15 cellular contexts compared by ENCODE assay signal in genomic region chr4:47647544-47647943, GRCh38.
DNase-seq lines count a peak whose midpoint lies in the region; ATAC-seq and TF ChIP-seq lines count a peak whose summit lies in the region.
"Had no signal": no experiment of that assay in that cellular context is flagged by ENCODE, and none has a peak within 500 bp of the region (broad histone marks: within the 10 kb centered on the region; RNA-seq: fewer than 3 reads in every experiment).

No MANE protein-coding gene starts in this region.

- BruUV-seq in IMR-90 (replicated peaks; lab: Mats Ljungman, UMichigan): no TSS peak

- no peak overlapping the region for H2AK9ac ChIP-seq in IMR-90 (replicated peaks; ENCODE audit: low read depth, low read length, poor library complexity)

- no peak overlapping the region for H2BK15ac ChIP-seq in IMR-90 (ENCODE audit: low read depth, low read length)

- H3K4ac ChIP-seq in IMR-90 (ENCODE audit: low read depth, low read length): no peak overlapping the region

- CTCF ChIA-PET in IMR-90 (lab: Yijun Ruan, JAX): no interaction called here

- H2BK5ac ChIP-seq in IMR-90 (ENCODE audit: low read depth, low read length, poor library complexity, severe bottlenecking): no peak overlapping the region

- no peak overlapping the region for H4K91ac ChIP-seq in IMR-90 (ENCODE audit: insufficient read depth, low read depth, low read length)

- no peak overlapping the region for H3K14ac ChIP-seq in IMR-90 (replicated peaks; ENCODE audit: low read depth, low read length)

- no peaks in the 10 kb centered on the region for H3K9me1 ChIP-seq in IMR-90 (ENCODE audit: insufficient read depth, low read length)

- H3K4me3 ChIP-seq in IMR-90 (ENCODE audit: insufficient read depth, low read depth, low read length) (no peak overlapping the region), cardiac fibroblast (replicated peaks in 1 of 2; ENCODE audit: low read depth in 2 of 2, low read length in 2 of 2) (no peak overlapping the region), fibroblast of pulmonary artery (replicated peaks; ENCODE audit: low read depth, low read length) (no peak overlapping the region)
- H3K4me3 ChIP-seq: GM23338 had no signal

- H3K4me1 ChIP-seq in IMR-90 (ENCODE audit: control insufficient read depth, insufficient read depth, low read length): peaks cover 2% of the 10 kb centered on the region; the same call in 1 of the 2 replicates

- no peak overlapping the region for H4K8ac ChIP-seq in IMR-90 (ENCODE audit: low read depth in 2 of 2, low read length in 2 of 2)

- no peak for TF ChIP-seq RAD21 in IMR-90 (IDR thresholded peaks at IDR 0.05; ENCODE audit: low read length)

- no peak overlapping the region for H2BK20ac ChIP-seq in IMR-90 (ENCODE audit: low read depth, low read length)

- no peaks in the 10 kb centered on the region for H3K9me3 ChIP-seq in IMR-90 (ENCODE audit: control insufficient read depth, insufficient read depth, low read length)

- H3K9ac ChIP-seq in IMR-90 (ENCODE audit: low read depth, low read length): no peak overlapping the region

- no CpG with 5 or more reads among the region's 3 CpGs for WGBS in IMR-90 (ENCODE audit: extremely low coverage in 2 of 2, insufficient read length in 1 of 2), 2 experiments

- H3K56ac ChIP-seq in IMR-90 (ENCODE audit: extremely low read depth, insufficient read depth, low read length): no peak overlapping the region

- H3K36me3 ChIP-seq in IMR-90 (ENCODE audit: control insufficient read depth, insufficient read depth, low read length): no peaks in the 10 kb centered on the region

- peaks cover 10% of the 10 kb centered on the region for H3K27me3 ChIP-seq in IMR-90 (ENCODE audit: control insufficient read depth, insufficient read depth, low read length)

- DNase-seq in IMR-90 (peak; percentile 16), cardiac fibroblast (ENCODE audit: low read depth in 2 of 2) (peak; percentile 23 to 37), fibroblast of pulmonary artery (ENCODE audit: low read depth) (peak; percentile 35), left ventricle myocardium superior (no peak), DMS153 treated with DMSO at 0.1 percent for 48 hours (lab: John Stamatoyannopoulos, UW; ENCODE audit: unreplicated experiment) (no peak)
- no peak for DNase-seq in activated naive CD4-positive, alpha-beta T cell treated with anti-CD3 and anti-CD28 coated beads, Interleukin-2, amount 50 U/mL, for 16 hours
- DNase-seq: C1 segment of cervical spinal cord; Calu3; CD4-positive, alpha-beta memory T cell; COR-L47; DND-41; H9 had no signal

- no peak overlapping the region for H2AK5ac ChIP-seq in IMR-90 (ENCODE audit: low read depth, low read length)

- H3K23ac ChIP-seq in IMR-90 (ENCODE audit: low read depth, low read length): no peak overlapping the region

- intact Hi-C loops in IMR-90 (cut with micrococcal nuclease): no loop called here
- intact Hi-C loops in left ventricle myocardium superior (cut with micrococcal nuclease): no loop called here

- H3K79me1 ChIP-seq in IMR-90 (ENCODE audit: low read depth in 1 of 2, low read length in 2 of 2): no peaks in the 10 kb centered on the region

- no peak for TF ChIP-seq CTCF in IMR-90 (conservative IDR thresholded peaks at IDR 0.05; ENCODE audit: low read depth, low read length)
- TF ChIP-seq CTCF in cardiac fibroblast (IDR thresholded peaks at IDR 0.05; ENCODE audit: low read depth, low read length): no peak
- no peak for TF ChIP-seq CTCF in fibroblast of pulmonary artery (IDR thresholded peaks at IDR 0.05; ENCODE audit: low read length, missing control alignments)

- in situ Hi-C loops in IMR-90 (cut with MboI; ENCODE audit: low sequenced_read_pairs): no loop called here

- no peak overlapping the region for H3K4me2 ChIP-seq in IMR-90 (ENCODE audit: low read depth, low read length)
- H3K4me2 ChIP-seq: GM23338 had no signal

- POLR2A ChIA-PET in IMR-90 (lab: Charles Lee; ENCODE audit: unreplicated experiment): no interaction called here

- H4K5ac ChIP-seq in IMR-90 (ENCODE audit: low read depth, low read length): no peak overlapping the region

- no peak overlapping the region for H2BK120ac ChIP-seq in IMR-90 (ENCODE audit: low read depth, low read length)

- no peak overlapping the region for H2AFZ ChIP-seq in IMR-90 (replicated peaks; ENCODE audit: low read length, poor library complexity)

- H3K18ac ChIP-seq in IMR-90 (ENCODE audit: low read depth, low read length): no peak overlapping the region

- no peak for ATAC-seq in IMR-90 (ENCODE audit: low read depth)
- peak; percentile 77 for ATAC-seq in left ventricle myocardium superior
- ATAC-seq in HG03521 (IDR thresholded peaks at IDR 0.05; ENCODE audit: unreplicated experiment): no peak
- ATAC-seq: GM23338, HCT116 had no signal

- no peaks in the 10 kb centered on the region for H4K20me1 ChIP-seq in IMR-90 (ENCODE audit: insufficient read depth, low read length)

- no peak overlapping the region for H3K27ac ChIP-seq in IMR-90 (ENCODE audit: insufficient read depth, low read length)

- dilution Hi-C loops in IMR-90 (cut with HindIII; ENCODE audit: low sequenced_read_pairs, unreplicated experiment): no loop called here

- TF ChIP-seq POLR2A in IMR-90 (IDR thresholded peaks at IDR 0.05; ENCODE audit: low read depth, low read length): no peak

TF ChIP-seq in IMR-90, 13 proteins besides CTCF, POLR2A, EP300 and RAD21:
- TF ChIP-seq RFX5 (IDR thresholded peaks at IDR 0.05; ENCODE audit: low read depth, low read length): no peak
- no peak for TF ChIP-seq CEBPB (IDR thresholded peaks at IDR 0.05; ENCODE audit: low read depth, low read length)
- no peak for TF ChIP-seq MAZ (IDR thresholded peaks at IDR 0.05; ENCODE audit: borderline replicate concordance, low read depth, low read length)
- no peak for TF ChIP-seq CHD1 (IDR thresholded peaks at IDR 0.05; ENCODE audit: low read depth, low read length)
- no peak for TF ChIP-seq ELK1 (IDR thresholded peaks at IDR 0.05; ENCODE audit: borderline replicate concordance, low read depth, low read length)
- no peak for TF ChIP-seq RCOR1 (IDR thresholded peaks at IDR 0.05; ENCODE audit: insufficient replicate concordance, low read length)
- TF ChIP-seq FOS (IDR thresholded peaks at IDR 0.05; ENCODE audit: low read depth, low read length): no peak

Comparison
In these comparisons a context has a peak if more than half of its experiments do, and no peak if none do; other contexts are left out.
1. DNase-seq: peak in IMR-90 (single experiment), cardiac fibroblast (2 of 2) and fibroblast of pulmonary artery (single experiment); none in left ventricle myocardium superior (single experiment), DMS153 treated with DMSO at 0.1 percent for 48 hours (single experiment) and activated naive CD4-positive, alpha-beta T cell treated with anti-CD3 and anti-CD28 coated beads, Interleukin-2, amount 50 U/mL, for 16 hours (single experiment).